Comparison of ENCODE assay signal across 17 cellular contexts in genomic region chr1:116772648-116773045, GRCh38. TPM values are rescaled to one million over a fixed set of nuclear protein-coding genes. Genes with fewer than 3 reads are reported as not detected.
DNase-seq lines count a peak whose midpoint lies in the region; ATAC-seq and TF ChIP-seq lines count a peak whose summit lies in the region.
"Had no signal": no experiment of that assay in that cellular context is flagged by ENCODE, and none has a peak within 500 bp of the region (broad histone marks: within the 10 kb centered on the region; RNA-seq: fewer than 3 reads in every experiment).

No MANE protein-coding gene starts in this region.

- no peak overlapping the region for H3K4me3 ChIP-seq in BE2C (ENCODE audit: low read depth, low read length)
- H3K4me3 ChIP-seq: esophagus muscularis mucosa, mucosa of descending colon, right atrium auricular region, tibial nerve had no signal

- intact Hi-C loops in natural killer cell (cut with micrococcal nuclease) = no loop called here
- intact Hi-C loops in left colon (cut with DNase I, micrococcal nuclease) = no loop called here

- no peaks in the 10 kb centered on the region for H3K4me1 ChIP-seq in BE2C
- H3K4me1 ChIP-seq: esophagus muscularis mucosa, right atrium auricular region had no signal

- H3K9me3 Mint-ChIP-seq in central memory CD8-positive, alpha-beta T cell = no peaks in the 10 kb centered on the region
- no peaks in the 10 kb centered on the region for H3K9me3 Mint-ChIP-seq in natural killer cell

- H3K27me3 Mint-ChIP-seq in central memory CD8-positive, alpha-beta T cell = no peaks in the 10 kb centered on the region
- H3K27me3 Mint-ChIP-seq in natural killer cell (ENCODE audit: low read depth in 2 of 2) = no peaks in the 10 kb centered on the region

- DNase-seq in NCI-H82 (lab: John Stamatoyannopoulos, UW) (peak; percentile 9), NCI-H82 treated with DMSO at 0.1 percent for 48 hours (lab: John Stamatoyannopoulos, UW; ENCODE audit: unreplicated experiment) (no peak), RPMI7951 (ENCODE audit: low read depth) (peak; percentile 24), natural killer cell (no peak), left colon (no peak), BE2C (no peak)
- no peak for DNase-seq in central memory CD8-positive, alpha-beta T cell (ENCODE audit: low spot score in 2 of 2)
- DNase-seq: DMS79, mucosa of descending colon, NCI-H1436 treated with DMSO at 0.1 percent for 48 hours, NCI-H774 had no signal

- peaks cover 62% of the 10 kb centered on the region for H3K4me1 Mint-ChIP-seq in central memory CD8-positive, alpha-beta T cell
- H3K4me1 Mint-ChIP-seq in natural killer cell = peaks cover 55 to 73% of the 10 kb centered on the region in 2 donors
- H3K4me1 Mint-ChIP-seq: brain had no signal

- peak overlapping the region; percentile 81 for H3K27ac Mint-ChIP-seq in central memory CD8-positive, alpha-beta T cell (ENCODE audit: low read depth)
- peak overlapping the region; percentile 93 to 94 for H3K27ac Mint-ChIP-seq in natural killer cell

- no peaks in the 10 kb centered on the region for H3K36me3 ChIP-seq in BE2C
- H3K36me3 ChIP-seq: esophagus muscularis mucosa, right atrium auricular region, tibial nerve had no signal

- peaks cover 48% of the 10 kb centered on the region for H3K36me3 Mint-ChIP-seq in central memory CD8-positive, alpha-beta T cell (ENCODE audit: insufficient read depth)
- peaks cover 19% of the 10 kb centered on the region for H3K36me3 Mint-ChIP-seq in natural killer cell

- H3K27me3 ChIP-seq in BE2C = peaks cover 9% of the 10 kb centered on the region
- H3K27me3 ChIP-seq: right atrium auricular region, tibial nerve had no signal

- no peaks in the 10 kb centered on the region for H3K9me3 ChIP-seq in BE2C
- H3K9me3 ChIP-seq: mucosa of descending colon, right atrium auricular region had no signal

- TF ChIP-seq CTCF in natural killer cell (IDR thresholded peaks at IDR 0.05) = no peak
- no peak for TF ChIP-seq CTCF in BE2C (IDR thresholded peaks at IDR 0.05; ENCODE audit: low read depth, low read length)

- peak overlapping the region; percentile 18 for H3K4me3 Mint-ChIP-seq in central memory CD8-positive, alpha-beta T cell
- H3K4me3 Mint-ChIP-seq in natural killer cell = no peak overlapping the region
- H3K4me3 Mint-ChIP-seq: brain had no signal

- no peak for ATAC-seq in central memory CD8-positive, alpha-beta T cell (replicated peaks; ENCODE audit: extremely low read depth, poor library complexity, severe bottlenecking)
- ATAC-seq in natural killer cell = no peak
- ATAC-seq in HG03571 (IDR thresholded peaks at IDR 0.05; ENCODE audit: unreplicated experiment) = no peak
- ATAC-seq in left colon = no peak
- ATAC-seq: HCT116, mucosa of descending colon had no signal

RNA-seq across cellular contexts. Expression of gene CD2, which starts 18.4 kb away (rescaled TPM):
- not detected in 2 replicates for total RNA-seq in RPMI7951 (2014; rRNA removed; shearing (Covaris generic))
- total RNA-seq in natural killer cell (10 to 100 TPM; 30.4 to 93.4 (median 60.8) TPM), left colon (1 to 10 TPM; 2.9 to 3.5 TPM)
- polyA plus RNA-seq in BE2C (2012; ENCODE audit: insufficient read depth, insufficient read length, low read depth) = not detected

Comparison
In these comparisons a context has a peak if more than half of its experiments do, and no peak if none do; other contexts are left out.
1. DNase-seq: peak in NCI-H82 (single experiment) and RPMI7951 (single experiment); none in NCI-H82 treated with DMSO at 0.1 percent for 48 hours (single experiment), central memory CD8-positive, alpha-beta T cell (0 of 2), natural killer cell (single experiment), left colon (0 of 2) and BE2C (single experiment).
2. RNA of gene CD2, which starts 18.4 kb away (total RNA-seq): 30.4 to 93.4 TPM in natural killer cell; 2.9 to 3.5 TPM in left colon and not detected in RPMI7951; every median in the first group is over 4 times any median in the second.